ENCODE assay signal across 9 cellular contexts in genomic region chr10:1715821-1716220, GRCh38. TPM values are rescaled to one million over a fixed set of nuclear protein-coding genes. Genes with fewer than 3 reads are reported as not detected.
A peak's percentile ranks its signal among the peaks of the same experiment; 100 is the strongest.
DNase-seq lines count a peak whose midpoint lies in the region; ATAC-seq, FAIRE-seq and TF ChIP-seq lines count a peak whose summit lies in the region.
"Had no signal": no experiment of that assay in that cellular context is flagged by ENCODE, and none has a peak within 500 bp of the region (broad histone marks: within the 10 kb centered on the region; RNA-seq: fewer than 3 reads in every experiment).

No MANE protein-coding gene starts in this region.

- TF ChIP-seq EP300 in A549 (IDR thresholded peaks at IDR 0.05): no peak

- peak; percentile 31 to 50 for DNase-seq in A549 (ENCODE audit: low read depth in 1 of 2, low spot score in 1 of 2)
- DNase-seq in OCI-LY7 (ENCODE audit: low spot score): peak; percentile 52
- no peak for DNase-seq in kidney
- no peak for DNase-seq in epidermal melanocyte (ENCODE audit: insufficient read length, low spot score)
- DNase-seq in CD14-positive monocyte (ENCODE audit: low spot score): no peak
- no peak for DNase-seq in AML-193 (lab: John Stamatoyannopoulos, UW)
- DNase-seq in NOMO-1 treated with dmso at 0.1 percent for 144 hours (lab: John Stamatoyannopoulos, UW; ENCODE audit: unreplicated experiment): no peak

- no peaks in the 10 kb centered on the region for H3K79me2 ChIP-seq in OCI-LY7 (ENCODE audit: insufficient read depth, low read depth, low read length)

- H3K9ac ChIP-seq in kidney (ENCODE audit: low read length in 2 of 2): no peak overlapping the region

- no peaks in the 10 kb centered on the region for H4K20me1 ChIP-seq in OCI-LY7 (ENCODE audit: insufficient read depth, low read length)

- H3K36me3 Mint-ChIP-seq in CD14-positive monocyte: no peaks in the 10 kb centered on the region

- peak; percentile 94 to 95 for ATAC-seq in A549
- ATAC-seq in GM19438 (IDR thresholded peaks at IDR 0.05; ENCODE audit: low read depth, unreplicated experiment): peak; percentile 66

- H3K4me1 ChIP-seq in A549 (peaks cover 8% of the 10 kb centered on the region; the same call in 1 of the 3 replicates), OCI-LY7 (ENCODE audit: insufficient read depth, low read length, poor library complexity, severe bottlenecking) (no peaks in the 10 kb centered on the region), kidney (ENCODE audit: control insufficient read depth in 1 of 2, insufficient read depth in 1 of 2, low read depth in 1 of 2, low read length in 2 of 2) (no peaks in the 10 kb centered on the region)

- no peak overlapping the region for H3K27ac Mint-ChIP-seq in CD14-positive monocyte

- no peaks in the 10 kb centered on the region for H3K36me3 ChIP-seq in OCI-LY7 (ENCODE audit: insufficient read depth, low read length)
- H3K36me3 ChIP-seq in kidney (ENCODE audit: control insufficient read depth in 1 of 2, insufficient read depth in 2 of 2, low read length in 2 of 2): no peaks in the 10 kb centered on the region

- no peaks in the 10 kb centered on the region for H3K4me1 Mint-ChIP-seq in CD14-positive monocyte

- H3K27me3 Mint-ChIP-seq in CD14-positive monocyte (ENCODE audit: low read depth in 3 of 3): peaks cover 4 to 19% (median 17%) of the 10 kb centered on the region in 3 donors

- under 1% methylated on average over 15 of the region's 18 CpGs for WGBS in A549 (ENCODE audit: missing lambda C conversion rate)

- intact Hi-C loops in OCI-LY7 (cut with micrococcal nuclease; ENCODE audit: unreplicated experiment): no loop called here
- intact Hi-C loops in kidney (cut with DNase I): no loop called here
- intact Hi-C loops in CD14-positive monocyte (cut with micrococcal nuclease): no loop called here

- H3K9me3 Mint-ChIP-seq in CD14-positive monocyte: peaks cover 0 to 1% (median 0%) of the 10 kb centered on the region in 7 donors

- H3K9me3 ChIP-seq in A549 (no peaks in the 10 kb centered on the region), OCI-LY7 (ENCODE audit: low read length) (no peaks in the 10 kb centered on the region), kidney (ENCODE audit: control insufficient read depth in 1 of 2, low read length in 2 of 2) (no peaks in the 10 kb centered on the region)

- H3K4me3 ChIP-seq in A549 (no peak overlapping the region), OCI-LY7 (ENCODE audit: low read depth, low read length, poor library complexity, severe bottlenecking) (no peak overlapping the region), kidney (ENCODE audit: low read length in 2 of 2) (no peak overlapping the region)
- H3K4me3 ChIP-seq: SK-N-MC had no signal

- H2AFZ ChIP-seq in OCI-LY7 (ENCODE audit: low read length): no peak overlapping the region

- peak; percentile 21 to 26; a peak in 1 of 5 replicates for TF ChIP-seq RAD21 in A549 (conservative IDR thresholded peaks at IDR 0.05 in 1 of 2, IDR thresholded peaks at IDR 0.05 in 1 of 2)

- CTCF ChIA-PET in A549 (lab: Yijun Ruan, JAX) (interaction anchor here (0.8 to 1.3 kb wide), 9 partner anchors 8 to 36 kb away, joined by 3 to 4 read pairs (median 3); no protein-coding TSS in a partner anchor), OCI-LY7 (lab: Charles Lee; ENCODE audit: unreplicated experiment) (interaction anchor here (0.6 kb wide), 3 partner anchors 25 to 368 kb away, joined by 3 read pairs; no protein-coding TSS in a partner anchor)

- H3K4me3 Mint-ChIP-seq in CD14-positive monocyte: no peak overlapping the region

- H3K27ac ChIP-seq in A549 (no peak overlapping the region), OCI-LY7 (ENCODE audit: low read depth, low read length, poor library complexity, severe bottlenecking) (no peak overlapping the region), kidney (ENCODE audit: low read depth in 2 of 2, low read length in 2 of 2) (no peak overlapping the region)
- H3K27ac ChIP-seq: SK-N-MC had no signal

- FAIRE-seq in A549 (lab: Jason Lieb, UNC) (no peak), kidney (lab: Jason Lieb, UNC) (no peak)

- no TSS peak for BruUV-seq in OCI-LY7 (replicated peaks; lab: Mats Ljungman, UMichigan)

- H3K9me2 ChIP-seq in OCI-LY7 (ENCODE audit: insufficient read depth, low read length): no peaks in the 10 kb centered on the region

- TF ChIP-seq CTCF in A549 (IDR thresholded peaks at IDR 0.05) (peak; percentile 32; the same call in 2 of the 3 replicates), OCI-LY7 (conservative IDR thresholded peaks at IDR 0.05; ENCODE audit: low read length) (peak; percentile 78), kidney (IDR thresholded peaks at IDR 0.05; ENCODE audit: borderline replicate concordance, extremely low read depth, insufficient read depth) (peak; percentile 16), CD14-positive monocyte (IDR thresholded peaks at IDR 0.05) (no peak)

- POLR2A ChIA-PET in A549 (lab: Yijun Ruan, JAX) (no interaction called here), OCI-LY7 (lab: Charles Lee) (interaction anchor here (0.7 kb wide), 1 partner anchor 702 kb away, joined by 4 read pairs; no protein-coding TSS in a partner anchor)

- no peak for TF ChIP-seq POLR2A in A549 (IDR thresholded peaks at IDR 0.05; ENCODE audit: low read length)

- peak overlapping the region; percentile 53 for H3K4me2 ChIP-seq in A549
- H3K4me2 ChIP-seq in OCI-LY7 (ENCODE audit: low read length): no peak overlapping the region

TF ChIP-seq in A549, 52 proteins besides CTCF, POLR2A, EP300 and RAD21:
- no peak for TF ChIP-seq BCL3 (IDR thresholded peaks at IDR 0.05)
- TF ChIP-seq KDM1A (IDR thresholded peaks at IDR 0.05; ENCODE audit: low read depth): no peak
- no peak for TF ChIP-seq ESRRA (IDR thresholded peaks at IDR 0.05; ENCODE audit: borderline replicate concordance, low read length)
- no peak for TF ChIP-seq HOXB13 (CRISPR knock-in tag; IDR thresholded peaks at IDR 0.05; ENCODE audit: low read depth)
- no peak for TF ChIP-seq ZFP36 (IDR thresholded peaks at IDR 0.05; ENCODE audit: borderline replicate concordance, partially characterized antibody)
- TF ChIP-seq ZSCAN20 (CRISPR knock-in tag; IDR thresholded peaks at IDR 0.05): no peak
- no peak for TF ChIP-seq RFX5 (IDR thresholded peaks at IDR 0.05)
TF ChIP-seq in A549: peak in this region for 0.

RNA-seq across cellular contexts. Expression of gene ADARB2, which starts 21.5 kb away (rescaled TPM):
- polyA plus RNA-seq in A549 (2011; rRNA removed) (not detected in 2 replicates), A549 (2017; fragmentation: RNase III; extraction: RNeasy Plus Mini Kit Qiagen cat#74134 plus additional on column Dnase treatment) (not detected in 3 replicates), kidney (ENCODE audit: insufficient read depth, low read depth, low replicate concordance) (1.3 TPM), CD14-positive monocyte (not detected)
- polyA plus RNA-seq in A549 (2012; cell fraction: cytosol; rRNA removed): not detected in 2 replicates
- polyA plus RNA-seq in A549 (2012; cell fraction: nucleus; rRNA removed): not detected in 2 replicates
- polyA minus RNA-seq in A549 (2011; rRNA and poly(A)+ RNA removed): not detected in 2 replicates
- 0.03 TPM in 1 of 2 replicates, not detected in the other for total RNA-seq in OCI-LY7 (2014; rRNA removed; shearing (Covaris generic))
- total RNA-seq in OCI-LY7 (2022) (not detected in 2 replicates), kidney (1.0 TPM)

Comparison
In these comparisons a context has a peak if more than half of its experiments do, and no peak if none do; other contexts are left out.
1. DNase-seq: peak in A549 (2 of 2) and OCI-LY7 (single experiment); none in kidney (single experiment), epidermal melanocyte (single experiment), CD14-positive monocyte (single experiment), AML-193 (0 of 2) and NOMO-1 treated with dmso at 0.1 percent for 144 hours (single experiment).